ENCODE assay signal across 8 cellular contexts in the genomic region with DNA sequence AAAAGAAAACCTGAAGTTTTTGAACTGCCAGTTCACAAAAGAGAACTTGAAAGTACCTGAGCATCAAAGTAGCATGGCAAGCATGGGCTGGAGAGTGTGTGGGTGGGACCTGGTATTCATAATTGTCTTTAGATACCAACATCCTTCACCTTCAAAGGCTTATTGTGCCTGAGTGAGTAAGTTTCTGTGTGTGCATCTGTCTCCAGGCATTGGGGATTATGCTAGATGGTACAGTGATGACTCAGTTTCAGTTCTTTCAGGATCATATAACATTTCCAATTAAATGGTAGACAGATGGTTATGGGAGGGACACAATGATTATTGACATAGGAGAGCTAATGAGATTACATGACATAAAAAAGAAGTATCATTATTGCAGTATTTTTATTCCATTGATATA.
A peak's percentile ranks its signal among the peaks of the same experiment; 100 is the strongest.
DNase-seq lines count a peak whose midpoint lies in the region; TF ChIP-seq lines count a peak whose summit lies in the region.

No MANE protein-coding gene starts in this region.

- no peaks in the 10 kb centered on the region for H3K27me3 Mint-ChIP-seq in activated T-helper 2 cell treated with anti-CD3 and anti-CD28 coated beads, Interferon-gamma antibody, Interleukin-2, Interleukin-4, amounts not matched to agents 10 μg/mL and 5 μg/mL and 100 μg/mL, durations not matched to agents 14 hours and 24 hours and 36 hours (ENCODE audit: low read depth)

- H3K79me2 ChIP-seq in OCI-LY7 (ENCODE audit: insufficient read depth, low read depth, low read length), result no peaks in the 10 kb centered on the region

- no peak for TF ChIP-seq RAD21 in Ishikawa (IDR thresholded peaks at IDR 0.05; ENCODE audit: low read depth)

- POLR2A ChIA-PET in GM10248 (lab: Yijun Ruan, JAX), result no interaction called here
- POLR2A ChIA-PET in OCI-LY7 (lab: Charles Lee), result interaction anchor here (0.6 to 1.2 kb wide), 2 partner anchors 10 to 1196 kb away, joined by 4 to 5 read pairs; no protein-coding TSS in a partner anchor

- H3K36me3 Mint-ChIP-seq in activated T-helper 2 cell treated with anti-CD3 and anti-CD28 coated beads, Interferon-gamma antibody, Interleukin-2, Interleukin-4, amounts not matched to agents 10 μg/mL and 5 μg/mL and 100 μg/mL, durations not matched to agents 14 hours and 24 hours and 36 hours (ENCODE audit: low read depth), result peaks cover 15% of the 10 kb centered on the region

- no peak overlapping the region for H2AFZ ChIP-seq in OCI-LY7 (ENCODE audit: low read length)

- H4K20me1 ChIP-seq in OCI-LY7 (ENCODE audit: insufficient read depth, low read length), result peaks cover 12% of the 10 kb centered on the region

- peak; percentile 69 for DNase-seq in ELR (ENCODE audit: low read depth)
- DNase-seq in activated T-helper 2 cell treated with anti-CD3 and anti-CD28 coated beads, Interferon-gamma antibody, Interleukin-2, Interleukin-4, amounts not matched to agents 10 μg/mL and 5 μg/mL and 100 μg/mL, durations not matched to agents 14 hours and 24 hours and 36 hours (ENCODE audit: low spot score), result no peak
- DNase-seq in stimulated activated CD4-positive, alpha-beta T cell treated with anti-CD3 and anti-CD28 coated beads, Interleukin-12 subunit alpha, Interleukin-12 subunit beta, amount 100 ng/mL, for 4 hours, result peak; percentile 42
- no peak for DNase-seq in GM10248 (ENCODE audit: extremely low spot score)
- no peak for DNase-seq in OCI-LY7 (ENCODE audit: low spot score)
- no peak for DNase-seq in NCI-H187 (lab: John Stamatoyannopoulos, UW)
- DNase-seq in GM19240 (ENCODE audit: insufficient read length, low spot score), result no peak

- no peak for TF ChIP-seq EP300 in Ishikawa (IDR thresholded peaks at IDR 0.05; ENCODE audit: borderline replicate concordance)

- peaks cover 13% of the 10 kb centered on the region for H3K36me3 ChIP-seq in OCI-LY7 (ENCODE audit: insufficient read depth, low read length)

- H3K4me2 ChIP-seq in OCI-LY7 (ENCODE audit: low read length), result no peak overlapping the region

- peak overlapping the region; percentile 14 for H3K27ac Mint-ChIP-seq in activated T-helper 2 cell treated with anti-CD3 and anti-CD28 coated beads, Interferon-gamma antibody, Interleukin-2, Interleukin-4, amounts not matched to agents 10 μg/mL and 5 μg/mL and 100 μg/mL, durations not matched to agents 14 hours and 24 hours and 36 hours

- intact Hi-C loops in activated T-helper 2 cell treated with anti-CD3 and anti-CD28 coated beads, Interferon-gamma antibody, Interleukin-2, Interleukin-4, amounts not matched to agents 10 μg/mL and 5 μg/mL and 100 μg/mL, durations not matched to agents 14 hours and 24 hours and 36 hours (cut with micrococcal nuclease), result no loop called here
- intact Hi-C loops in OCI-LY7 (cut with micrococcal nuclease; ENCODE audit: unreplicated experiment), result no loop called here

- no peaks in the 10 kb centered on the region for H3K9me3 ChIP-seq in OCI-LY7 (ENCODE audit: low read length)

- H3K9me3 Mint-ChIP-seq in activated T-helper 2 cell treated with anti-CD3 and anti-CD28 coated beads, Interferon-gamma antibody, Interleukin-2, Interleukin-4, amounts not matched to agents 10 μg/mL and 5 μg/mL and 100 μg/mL, durations not matched to agents 14 hours and 24 hours and 36 hours, result no peaks in the 10 kb centered on the region

- TF ChIP-seq CTCF in GM10248 (IDR thresholded peaks at IDR 0.05; ENCODE audit: control extremely low read depth, extremely low read depth, low read depth, missing control alignments) (no peak), OCI-LY7 (conservative IDR thresholded peaks at IDR 0.05; ENCODE audit: low read length) (no peak)

- H3K27ac ChIP-seq in OCI-LY7 (ENCODE audit: low read depth, low read length, poor library complexity, severe bottlenecking), result no peak overlapping the region

- CTCF ChIA-PET in GM10248 (lab: Yijun Ruan, JAX) (interaction anchor here (1.2 to 1.7 kb wide), 3 partner anchors 8 to 13 kb away, joined by 4 to 6 read pairs (median 6); no protein-coding TSS in a partner anchor), OCI-LY7 (lab: Charles Lee; ENCODE audit: unreplicated experiment) (no interaction called here)

- no peak overlapping the region for H3K4me3 ChIP-seq in OCI-LY7 (ENCODE audit: low read depth, low read length, poor library complexity, severe bottlenecking)

- H3K4me1 ChIP-seq in OCI-LY7 (ENCODE audit: insufficient read depth, low read length, poor library complexity, severe bottlenecking), result no peaks in the 10 kb centered on the region

- peaks cover 8% of the 10 kb centered on the region for H3K4me1 Mint-ChIP-seq in activated T-helper 2 cell treated with anti-CD3 and anti-CD28 coated beads, Interferon-gamma antibody, Interleukin-2, Interleukin-4, amounts not matched to agents 10 μg/mL and 5 μg/mL and 100 μg/mL, durations not matched to agents 14 hours and 24 hours and 36 hours (ENCODE audit: low read depth)

- no peak overlapping the region for H3K4me3 Mint-ChIP-seq in activated T-helper 2 cell treated with anti-CD3 and anti-CD28 coated beads, Interferon-gamma antibody, Interleukin-2, Interleukin-4, amounts not matched to agents 10 μg/mL and 5 μg/mL and 100 μg/mL, durations not matched to agents 14 hours and 24 hours and 36 hours (ENCODE audit: low read depth)

- no TSS peak for BruUV-seq in OCI-LY7 (replicated peaks; lab: Mats Ljungman, UMichigan)

- H3K9me2 ChIP-seq in OCI-LY7 (ENCODE audit: insufficient read depth, low read length), result no peaks in the 10 kb centered on the region

TF ChIP-seq in Ishikawa, 13 proteins besides CTCF, POLR2A, EP300 and RAD21:
- TF ChIP-seq CREB1 (IDR thresholded peaks at IDR 0.05; ENCODE audit: low read depth) (no peak), TEAD4 (IDR thresholded peaks at IDR 0.05) (no peak), EGR1 (IDR thresholded peaks at IDR 0.05) (0 out of 2 replicates have a peak, but pooled peaks have one; percentile 9)

Comparison
In these comparisons a context has a peak if more than half of its experiments do, and no peak if none do; other contexts are left out.
1. DNase-seq: peak in ELR (single experiment) and stimulated activated CD4-positive, alpha-beta T cell treated with anti-CD3 and anti-CD28 coated beads, Interleukin-12 subunit alpha, Interleukin-12 subunit beta, amount 100 ng/mL, for 4 hours (single experiment); none in activated T-helper 2 cell treated with anti-CD3 and anti-CD28 coated beads, Interferon-gamma antibody, Interleukin-2, Interleukin-4, amounts not matched to agents 10 μg/mL and 5 μg/mL and 100 μg/mL, durations not matched to agents 14 hours and 24 hours and 36 hours (single experiment), GM10248 (single experiment), OCI-LY7 (single experiment), NCI-H187 (0 of 2) and GM19240 (single experiment).